ENCODE assay signal across 1 cellular context in the genomic region with DNA sequence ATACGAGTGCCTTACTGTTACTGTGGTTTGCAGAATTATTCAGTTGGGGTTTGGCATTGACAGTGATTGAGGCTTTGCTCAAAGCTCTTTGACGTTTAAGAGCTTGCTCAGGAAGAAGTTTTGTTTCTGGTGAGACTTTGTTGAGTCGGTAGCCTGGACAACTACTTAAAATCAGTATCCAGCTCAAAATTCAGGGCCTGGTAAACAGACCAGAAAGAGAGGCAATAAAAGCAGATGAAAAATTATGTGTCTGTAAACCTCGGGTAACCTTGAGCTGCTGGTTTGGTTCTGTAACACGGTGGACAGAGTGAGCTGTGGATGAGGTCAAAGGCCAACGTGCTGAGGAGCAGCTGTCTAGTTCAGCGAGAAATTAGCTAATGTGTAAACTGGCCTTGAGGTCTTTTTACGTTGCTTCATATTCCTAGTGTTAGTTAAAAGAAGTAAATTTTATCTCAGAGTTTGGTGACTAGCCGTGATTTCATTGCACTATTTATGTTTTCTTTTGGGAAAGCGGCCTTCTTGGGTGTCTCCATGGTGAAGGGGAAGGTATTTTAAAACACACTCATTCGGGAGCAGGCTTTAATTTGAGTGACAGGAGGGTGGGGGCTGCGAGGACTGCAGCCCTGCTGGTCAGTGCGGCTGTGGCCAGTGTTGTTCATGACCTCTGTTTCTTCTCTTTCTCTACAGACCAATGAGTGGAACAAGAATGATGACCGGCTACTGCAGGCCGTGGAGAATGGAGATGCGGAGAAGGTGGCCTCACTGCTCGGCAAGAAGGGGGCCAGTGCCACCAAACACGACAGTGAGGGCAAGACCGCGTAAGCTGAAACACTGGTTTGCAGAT.
A peak's percentile ranks its signal among the peaks of the same experiment; 100 is the strongest.
TF ChIP-seq lines count a peak whose summit lies in the region.

No MANE protein-coding gene starts in this region.

TF ChIP-seq in HepG2, 621 proteins besides CTCF, POLR2A, EP300 and RAD21 (continued from another document and continues in another):
- TF ChIP-seq ZNF816 (CRISPR knock-in tag; IDR thresholded peaks at IDR 0.05; ENCODE audit: borderline replicate concordance) (no peak), SRSF1 (optimal IDR thresholded peaks at IDR 0.05; ENCODE audit: low read depth, low read length) (no peak), NFATC3 (CRISPR knock-in tag; IDR thresholded peaks at IDR 0.05) (no peak), THYN1 (CRISPR knock-in tag; IDR thresholded peaks at IDR 0.05; ENCODE audit: borderline replicate concordance, low read depth) (no peak), EZH2 (conservative IDR thresholded peaks at IDR 0.05; ENCODE audit: low read depth, low read length) (no peak), PAF1 (CRISPR knock-in tag; IDR thresholded peaks at IDR 0.05) (no peak), ZNF839 (CRISPR knock-in tag; IDR thresholded peaks at IDR 0.05; ENCODE audit: borderline replicate concordance) (no peak), ZNF382 (CRISPR knock-in tag; IDR thresholded peaks at IDR 0.05; ENCODE audit: borderline replicate concordance) (no peak), ZNF878 (CRISPR knock-in tag; IDR thresholded peaks at IDR 0.05) (no peak), XBP1 (CRISPR knock-in tag; IDR thresholded peaks at IDR 0.05) (no peak), ZNF879 (CRISPR knock-in tag; IDR thresholded peaks at IDR 0.05) (no peak), ZNF207 (IDR thresholded peaks at IDR 0.05; ENCODE audit: borderline replicate concordance) (no peak), NRL (CRISPR knock-in tag; IDR thresholded peaks at IDR 0.05; ENCODE audit: borderline replicate concordance) (no peak), FOXK1 (CRISPR knock-in tag; IDR thresholded peaks at IDR 0.05; ENCODE audit: borderline replicate concordance, low read depth) (peak; percentile 43; the same call in 1 of the 2 replicates), FOXM1 (CRISPR knock-in tag; IDR thresholded peaks at IDR 0.05) (no peak), ZNF510 (CRISPR knock-in tag; IDR thresholded peaks at IDR 0.05; ENCODE audit: low read depth) (no peak), NFE2L2 (IDR thresholded peaks at IDR 0.05; ENCODE audit: low read length) (no peak), ZSCAN22 (CRISPR knock-in tag; IDR thresholded peaks at IDR 0.05) (no peak), ZNF546 (CRISPR knock-in tag; conservative IDR thresholded peaks at IDR 0.05) (no peak), NR2F1 (CRISPR knock-in tag; IDR thresholded peaks at IDR 0.05) (peak; percentile 93 to 95), ZNF468 (CRISPR knock-in tag; IDR thresholded peaks at IDR 0.05) (no peak), ZNF225 (CRISPR knock-in tag; IDR thresholded peaks at IDR 0.05) (no peak), PTBP1 (IDR thresholded peaks at IDR 0.05; ENCODE audit: low read depth, low read length, poor library complexity, severe bottlenecking) (no peak), MAFF (IDR thresholded peaks at IDR 0.05; ENCODE audit: low read depth, low read length) (no peak), SETDB1 (CRISPR knock-in tag; IDR thresholded peaks at IDR 0.05; ENCODE audit: borderline replicate concordance) (no peak), ZNF674 (CRISPR knock-in tag; IDR thresholded peaks at IDR 0.05; ENCODE audit: low read depth) (no peak), MXI1 (IDR thresholded peaks at IDR 0.05; ENCODE audit: borderline replicate concordance, low read depth, low read length) (peak; percentile 47; the same call in 1 of the 3 replicates), MED13 (CRISPR knock-in tag; IDR thresholded peaks at IDR 0.05) (no peak), SAP130 (CRISPR knock-in tag; IDR thresholded peaks at IDR 0.05; ENCODE audit: low read depth) (peak; percentile 77), MLLT10 (CRISPR knock-in tag; IDR thresholded peaks at IDR 0.05) (no peak), ZNF30 (CRISPR knock-in tag; IDR thresholded peaks at IDR 0.05) (no peak)
- TF ChIP-seq, protein P1, sequence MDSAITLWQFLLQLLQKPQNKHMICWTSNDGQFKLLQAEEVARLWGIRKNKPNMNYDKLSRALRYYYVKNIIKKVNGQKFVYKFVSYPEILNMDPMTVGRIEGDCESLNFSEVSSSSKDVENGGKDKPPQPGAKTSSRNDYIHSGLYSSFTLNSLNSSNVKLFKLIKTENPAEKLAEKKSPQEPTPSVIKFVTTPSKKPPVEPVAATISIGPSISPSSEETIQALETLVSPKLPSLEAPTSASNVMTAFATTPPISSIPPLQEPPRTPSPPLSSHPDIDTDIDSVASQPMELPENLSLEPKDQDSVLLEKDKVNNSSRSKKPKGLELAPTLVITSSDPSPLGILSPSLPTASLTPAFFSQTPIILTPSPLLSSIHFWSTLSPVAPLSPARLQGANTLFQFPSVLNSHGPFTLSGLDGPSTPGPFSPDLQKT (CRISPR knock-in tag; IDR thresholded peaks at IDR 0.05; ENCODE audit: borderline replicate concordance): no peak
- TF ChIP-seq, protein P2, sequence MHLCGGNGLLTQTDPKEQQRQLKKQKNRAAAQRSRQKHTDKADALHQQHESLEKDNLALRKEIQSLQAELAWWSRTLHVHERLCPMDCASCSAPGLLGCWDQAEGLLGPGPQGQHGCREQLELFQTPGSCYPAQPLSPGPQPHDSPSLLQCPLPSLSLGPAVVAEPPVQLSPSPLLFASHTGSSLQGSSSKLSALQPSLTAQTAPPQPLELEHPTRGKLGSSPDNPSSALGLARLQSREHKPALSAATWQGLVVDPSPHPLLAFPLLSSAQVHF (CRISPR knock-in tag; IDR thresholded peaks at IDR 0.05): no peak
- TF ChIP-seq, protein P3, sequence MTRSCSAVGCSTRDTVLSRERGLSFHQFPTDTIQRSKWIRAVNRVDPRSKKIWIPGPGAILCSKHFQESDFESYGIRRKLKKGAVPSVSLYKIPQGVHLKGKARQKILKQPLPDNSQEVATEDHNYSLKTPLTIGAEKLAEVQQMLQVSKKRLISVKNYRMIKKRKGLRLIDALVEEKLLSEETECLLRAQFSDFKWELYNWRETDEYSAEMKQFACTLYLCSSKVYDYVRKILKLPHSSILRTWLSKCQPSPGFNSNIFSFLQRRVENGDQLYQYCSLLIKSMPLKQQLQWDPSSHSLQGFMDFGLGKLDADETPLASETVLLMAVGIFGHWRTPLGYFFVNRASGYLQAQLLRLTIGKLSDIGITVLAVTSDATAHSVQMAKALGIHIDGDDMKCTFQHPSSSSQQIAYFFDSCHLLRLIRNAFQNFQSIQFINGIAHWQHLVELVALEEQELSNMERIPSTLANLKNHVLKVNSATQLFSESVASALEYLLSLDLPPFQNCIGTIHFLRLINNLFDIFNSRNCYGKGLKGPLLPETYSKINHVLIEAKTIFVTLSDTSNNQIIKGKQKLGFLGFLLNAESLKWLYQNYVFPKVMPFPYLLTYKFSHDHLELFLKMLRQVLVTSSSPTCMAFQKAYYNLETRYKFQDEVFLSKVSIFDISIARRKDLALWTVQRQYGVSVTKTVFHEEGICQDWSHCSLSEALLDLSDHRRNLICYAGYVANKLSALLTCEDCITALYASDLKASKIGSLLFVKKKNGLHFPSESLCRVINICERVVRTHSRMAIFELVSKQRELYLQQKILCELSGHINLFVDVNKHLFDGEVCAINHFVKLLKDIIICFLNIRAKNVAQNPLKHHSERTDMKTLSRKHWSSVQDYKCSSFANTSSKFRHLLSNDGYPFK (CRISPR knock-in tag; IDR thresholded peaks at IDR 0.05; ENCODE audit: borderline replicate concordance): no peak
- TF ChIP-seq, protein P4, sequence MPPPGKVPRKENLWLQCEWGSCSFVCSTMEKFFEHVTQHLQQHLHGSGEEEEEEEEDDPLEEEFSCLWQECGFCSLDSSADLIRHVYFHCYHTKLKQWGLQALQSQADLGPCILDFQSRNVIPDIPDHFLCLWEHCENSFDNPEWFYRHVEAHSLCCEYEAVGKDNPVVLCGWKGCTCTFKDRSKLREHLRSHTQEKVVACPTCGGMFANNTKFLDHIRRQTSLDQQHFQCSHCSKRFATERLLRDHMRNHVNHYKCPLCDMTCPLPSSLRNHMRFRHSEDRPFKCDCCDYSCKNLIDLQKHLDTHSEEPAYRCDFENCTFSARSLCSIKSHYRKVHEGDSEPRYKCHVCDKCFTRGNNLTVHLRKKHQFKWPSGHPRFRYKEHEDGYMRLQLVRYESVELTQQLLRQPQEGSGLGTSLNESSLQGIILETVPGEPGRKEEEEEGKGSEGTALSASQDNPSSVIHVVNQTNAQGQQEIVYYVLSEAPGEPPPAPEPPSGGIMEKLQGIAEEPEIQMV (CRISPR knock-in tag; IDR thresholded peaks at IDR 0.05; ENCODE audit: low read depth): no peak
- TF ChIP-seq, protein P5, sequence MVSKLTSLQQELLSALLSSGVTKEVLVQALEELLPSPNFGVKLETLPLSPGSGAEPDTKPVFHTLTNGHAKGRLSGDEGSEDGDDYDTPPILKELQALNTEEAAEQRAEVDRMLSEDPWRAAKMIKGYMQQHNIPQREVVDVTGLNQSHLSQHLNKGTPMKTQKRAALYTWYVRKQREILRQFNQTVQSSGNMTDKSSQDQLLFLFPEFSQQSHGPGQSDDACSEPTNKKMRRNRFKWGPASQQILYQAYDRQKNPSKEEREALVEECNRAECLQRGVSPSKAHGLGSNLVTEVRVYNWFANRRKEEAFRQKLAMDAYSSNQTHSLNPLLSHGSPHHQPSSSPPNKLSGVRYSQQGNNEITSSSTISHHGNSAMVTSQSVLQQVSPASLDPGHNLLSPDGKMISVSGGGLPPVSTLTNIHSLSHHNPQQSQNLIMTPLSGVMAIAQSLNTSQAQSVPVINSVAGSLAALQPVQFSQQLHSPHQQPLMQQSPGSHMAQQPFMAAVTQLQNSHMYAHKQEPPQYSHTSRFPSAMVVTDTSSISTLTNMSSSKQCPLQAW (CRISPR knock-in tag; IDR thresholded peaks at IDR 0.05): peak; percentile 68; the same call in 1 of the 2 replicates
- TF ChIP-seq, protein P6, sequence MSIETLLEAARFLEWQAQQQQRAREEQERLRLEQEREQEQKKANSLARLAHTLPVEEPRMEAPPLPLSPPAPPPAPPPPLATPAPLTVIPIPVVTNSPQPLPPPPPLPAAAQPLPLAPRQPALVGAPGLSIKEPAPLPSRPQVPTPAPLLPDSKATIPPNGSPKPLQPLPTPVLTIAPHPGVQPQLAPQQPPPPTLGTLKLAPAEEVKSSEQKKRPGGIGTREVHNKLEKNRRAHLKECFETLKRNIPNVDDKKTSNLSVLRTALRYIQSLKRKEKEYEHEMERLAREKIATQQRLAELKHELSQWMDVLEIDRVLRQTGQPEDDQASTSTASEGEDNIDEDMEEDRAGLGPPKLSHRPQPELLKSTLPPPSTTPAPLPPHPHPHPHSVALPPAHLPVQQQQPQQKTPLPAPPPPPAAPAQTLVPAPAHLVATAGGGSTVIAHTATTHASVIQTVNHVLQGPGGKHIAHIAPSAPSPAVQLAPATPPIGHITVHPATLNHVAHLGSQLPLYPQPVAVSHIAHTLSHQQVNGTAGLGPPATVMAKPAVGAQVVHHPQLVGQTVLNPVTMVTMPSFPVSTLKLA (IDR thresholded peaks at IDR 0.05): no peak
- TF ChIP-seq, protein P7, sequence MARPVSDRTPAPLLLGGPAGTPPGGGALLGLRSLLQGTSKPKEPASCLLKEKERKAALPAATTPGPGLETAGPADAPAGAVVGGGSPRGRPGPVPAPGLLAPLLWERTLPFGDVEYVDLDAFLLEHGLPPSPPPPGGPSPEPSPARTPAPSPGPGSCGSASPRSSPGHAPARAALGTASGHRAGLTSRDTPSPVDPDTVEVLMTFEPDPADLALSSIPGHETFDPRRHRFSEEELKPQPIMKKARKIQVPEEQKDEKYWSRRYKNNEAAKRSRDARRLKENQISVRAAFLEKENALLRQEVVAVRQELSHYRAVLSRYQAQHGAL (CRISPR knock-in tag; IDR thresholded peaks at IDR 0.05; ENCODE audit: not compliant biosample characterization): no peak
- TF ChIP-seq, protein P8, sequence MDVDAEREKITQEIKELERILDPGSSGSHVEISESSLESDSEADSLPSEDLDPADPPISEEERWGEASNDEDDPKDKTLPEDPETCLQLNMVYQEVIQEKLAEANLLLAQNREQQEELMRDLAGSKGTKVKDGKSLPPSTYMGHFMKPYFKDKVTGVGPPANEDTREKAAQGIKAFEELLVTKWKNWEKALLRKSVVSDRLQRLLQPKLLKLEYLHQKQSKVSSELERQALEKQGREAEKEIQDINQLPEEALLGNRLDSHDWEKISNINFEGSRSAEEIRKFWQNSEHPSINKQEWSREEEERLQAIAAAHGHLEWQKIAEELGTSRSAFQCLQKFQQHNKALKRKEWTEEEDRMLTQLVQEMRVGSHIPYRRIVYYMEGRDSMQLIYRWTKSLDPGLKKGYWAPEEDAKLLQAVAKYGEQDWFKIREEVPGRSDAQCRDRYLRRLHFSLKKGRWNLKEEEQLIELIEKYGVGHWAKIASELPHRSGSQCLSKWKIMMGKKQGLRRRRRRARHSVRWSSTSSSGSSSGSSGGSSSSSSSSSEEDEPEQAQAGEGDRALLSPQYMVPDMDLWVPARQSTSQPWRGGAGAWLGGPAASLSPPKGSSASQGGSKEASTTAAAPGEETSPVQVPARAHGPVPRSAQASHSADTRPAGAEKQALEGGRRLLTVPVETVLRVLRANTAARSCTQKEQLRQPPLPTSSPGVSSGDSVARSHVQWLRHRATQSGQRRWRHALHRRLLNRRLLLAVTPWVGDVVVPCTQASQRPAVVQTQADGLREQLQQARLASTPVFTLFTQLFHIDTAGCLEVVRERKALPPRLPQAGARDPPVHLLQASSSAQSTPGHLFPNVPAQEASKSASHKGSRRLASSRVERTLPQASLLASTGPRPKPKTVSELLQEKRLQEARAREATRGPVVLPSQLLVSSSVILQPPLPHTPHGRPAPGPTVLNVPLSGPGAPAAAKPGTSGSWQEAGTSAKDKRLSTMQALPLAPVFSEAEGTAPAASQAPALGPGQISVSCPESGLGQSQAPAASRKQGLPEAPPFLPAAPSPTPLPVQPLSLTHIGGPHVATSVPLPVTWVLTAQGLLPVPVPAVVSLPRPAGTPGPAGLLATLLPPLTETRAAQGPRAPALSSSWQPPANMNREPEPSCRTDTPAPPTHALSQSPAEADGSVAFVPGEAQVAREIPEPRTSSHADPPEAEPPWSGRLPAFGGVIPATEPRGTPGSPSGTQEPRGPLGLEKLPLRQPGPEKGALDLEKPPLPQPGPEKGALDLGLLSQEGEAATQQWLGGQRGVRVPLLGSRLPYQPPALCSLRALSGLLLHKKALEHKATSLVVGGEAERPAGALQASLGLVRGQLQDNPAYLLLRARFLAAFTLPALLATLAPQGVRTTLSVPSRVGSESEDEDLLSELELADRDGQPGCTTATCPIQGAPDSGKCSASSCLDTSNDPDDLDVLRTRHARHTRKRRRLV (CRISPR knock-in tag; IDR thresholded peaks at IDR 0.05): no peak
- TF ChIP-seq, protein P9, sequence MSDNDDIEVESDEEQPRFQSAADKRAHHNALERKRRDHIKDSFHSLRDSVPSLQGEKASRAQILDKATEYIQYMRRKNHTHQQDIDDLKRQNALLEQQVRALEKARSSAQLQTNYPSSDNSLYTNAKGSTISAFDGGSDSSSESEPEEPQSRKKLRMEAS (IDR thresholded peaks at IDR 0.05): no peak
- TF ChIP-seq, protein P10, sequence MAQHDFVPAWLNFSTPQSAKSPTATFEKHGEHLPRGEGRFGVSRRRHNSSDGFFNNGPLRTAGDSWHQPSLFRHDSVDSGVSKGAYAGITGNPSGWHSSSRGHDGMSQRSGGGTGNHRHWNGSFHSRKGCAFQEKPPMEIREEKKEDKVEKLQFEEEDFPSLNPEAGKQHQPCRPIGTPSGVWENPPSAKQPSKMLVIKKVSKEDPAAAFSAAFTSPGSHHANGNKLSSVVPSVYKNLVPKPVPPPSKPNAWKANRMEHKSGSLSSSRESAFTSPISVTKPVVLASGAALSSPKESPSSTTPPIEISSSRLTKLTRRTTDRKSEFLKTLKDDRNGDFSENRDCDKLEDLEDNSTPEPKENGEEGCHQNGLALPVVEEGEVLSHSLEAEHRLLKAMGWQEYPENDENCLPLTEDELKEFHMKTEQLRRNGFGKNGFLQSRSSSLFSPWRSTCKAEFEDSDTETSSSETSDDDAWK (CRISPR knock-in tag; IDR thresholded peaks at IDR 0.05): no peak
